7 cellular contexts compared by ENCODE assay signal in the genomic region with DNA sequence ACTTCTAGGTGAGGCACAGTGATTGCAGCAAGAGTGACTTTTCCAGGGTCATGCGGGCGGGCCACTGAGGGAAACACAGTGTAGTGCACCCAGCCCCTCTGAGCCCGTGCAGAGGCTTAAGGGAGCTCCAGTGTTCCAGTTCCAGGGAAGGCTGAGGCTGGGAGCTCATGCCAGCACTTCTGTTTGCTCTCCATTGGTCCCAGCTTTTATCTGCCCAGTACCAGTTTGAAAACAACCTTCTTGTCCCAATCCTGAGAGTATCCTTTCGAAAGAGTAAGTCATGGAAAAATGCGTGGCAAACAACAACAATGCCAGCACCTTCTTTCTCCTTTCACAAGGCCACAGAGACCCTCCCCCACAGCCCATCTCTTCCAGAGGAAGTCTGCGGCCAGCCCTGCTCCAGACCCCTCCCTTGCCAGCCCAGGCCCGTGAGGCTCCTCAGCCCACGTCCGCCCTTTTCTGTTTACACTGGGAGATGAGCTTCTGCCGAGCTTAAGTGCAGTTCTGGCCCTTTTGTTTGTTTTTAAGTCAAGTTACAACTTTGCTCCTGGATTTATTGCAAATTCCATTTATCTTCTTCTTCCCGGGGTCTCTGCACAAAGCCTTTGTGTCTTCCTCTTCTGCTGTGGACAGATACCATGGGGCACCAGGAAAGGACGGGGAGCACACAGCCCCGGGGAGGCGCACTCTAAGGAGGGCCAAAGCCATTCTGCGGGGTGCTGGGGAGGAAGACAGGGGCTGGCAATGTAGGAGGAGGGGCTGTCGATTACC.
DNase-seq lines count a peak whose midpoint lies in the region; ATAC-seq and TF ChIP-seq lines count a peak whose summit lies in the region.

No MANE protein-coding gene starts in this region.

- TF ChIP-seq CTCF in LNCaP clone FGC (IDR thresholded peaks at IDR 0.05; ENCODE audit: control insufficient read depth, extremely low read depth, insufficient read depth), result no peak
- no peak for TF ChIP-seq CTCF in ascending aorta (IDR thresholded peaks at IDR 0.05)
- no peak for TF ChIP-seq CTCF in left lung (IDR thresholded peaks at IDR 0.05)

- H3K36me3 ChIP-seq in ascending aorta, result no peaks in the 10 kb centered on the region
- no peaks in the 10 kb centered on the region for H3K36me3 ChIP-seq in left lung
- H3K36me3 ChIP-seq in subcutaneous abdominal adipose tissue (ENCODE audit: control insufficient read depth in 5 of 5, insufficient read depth in 5 of 5, low read length in 5 of 5), result no peaks in the 10 kb centered on the region

- H3K27me3 ChIP-seq in ascending aorta, result no peaks in the 10 kb centered on the region
- H3K27me3 ChIP-seq in left lung, result no peaks in the 10 kb centered on the region
- no peaks in the 10 kb centered on the region for H3K27me3 ChIP-seq in subcutaneous abdominal adipose tissue (ENCODE audit: control insufficient read depth in 5 of 5, insufficient read depth in 4 of 5, low read length in 5 of 5)

- H3K27ac ChIP-seq in ascending aorta (peak overlapping the region; percentile 42 to 52), left lung (peak overlapping the region; percentile 81), subcutaneous abdominal adipose tissue (ENCODE audit: low read depth, low read length) (peak overlapping the region; percentile 20)

- H3K9ac ChIP-seq in subcutaneous abdominal adipose tissue (ENCODE audit: low read length in 5 of 5), result no peak overlapping the region

- H3K4me1 ChIP-seq in ascending aorta, result no peaks in the 10 kb centered on the region
- H3K4me1 ChIP-seq in left lung, result peaks cover 18 to 55% of the 10 kb centered on the region in 2 donors
- H3K4me1 ChIP-seq in subcutaneous abdominal adipose tissue (ENCODE audit: control insufficient read depth in 5 of 5, insufficient read depth in 5 of 5, low read length in 5 of 5), result peaks cover 6 to 60% (median 57%) of the 10 kb centered on the region in 5 donors

- H3K9me3 ChIP-seq in ascending aorta, result no peaks in the 10 kb centered on the region
- H3K9me3 ChIP-seq in left lung, result peaks cover 0 to 7% of the 10 kb centered on the region in 2 donors
- no peaks in the 10 kb centered on the region for H3K9me3 ChIP-seq in subcutaneous abdominal adipose tissue (ENCODE audit: control insufficient read depth in 5 of 5, low read length in 5 of 5)

- H3K4me3 ChIP-seq in LNCaP clone FGC (ENCODE audit: low read depth, low read length) (no peak overlapping the region), ascending aorta (no peak overlapping the region), left lung (no peak overlapping the region), subcutaneous abdominal adipose tissue (ENCODE audit: low read depth in 1 of 5, low read length in 5 of 5) (no peak overlapping the region)

- peak; percentile 13 for DNase-seq in LNCaP clone FGC (ENCODE audit: low read depth)
- no peak for DNase-seq in ascending aorta (ENCODE audit: low spot score in 2 of 2)
- no peak for DNase-seq in left lung
- DNase-seq in SKM-1 (lab: John Stamatoyannopoulos, UW; ENCODE audit: unreplicated experiment), result no peak

- intact Hi-C loops in ascending aorta (cut with DNase I), result no loop called here
- intact Hi-C loops in left lung (cut with DNase I), result no loop called here

- ATAC-seq in left lung (peak; percentile 50), GM21390 (IDR thresholded peaks at IDR 0.05; ENCODE audit: unreplicated experiment) (no peak), HG03354 (IDR thresholded peaks at IDR 0.05; ENCODE audit: poor library complexity, severe bottlenecking, unreplicated experiment) (no peak)

Comparison
In these comparisons a context has a peak if more than half of its experiments do, and no peak if none do; other contexts are left out.
1. H3K27ac ChIP-seq: peak in every context shown above with its lines; median percentile 81 in left lung; 47 in ascending aorta; 20 in subcutaneous abdominal adipose tissue.